In the genomic region with DNA sequence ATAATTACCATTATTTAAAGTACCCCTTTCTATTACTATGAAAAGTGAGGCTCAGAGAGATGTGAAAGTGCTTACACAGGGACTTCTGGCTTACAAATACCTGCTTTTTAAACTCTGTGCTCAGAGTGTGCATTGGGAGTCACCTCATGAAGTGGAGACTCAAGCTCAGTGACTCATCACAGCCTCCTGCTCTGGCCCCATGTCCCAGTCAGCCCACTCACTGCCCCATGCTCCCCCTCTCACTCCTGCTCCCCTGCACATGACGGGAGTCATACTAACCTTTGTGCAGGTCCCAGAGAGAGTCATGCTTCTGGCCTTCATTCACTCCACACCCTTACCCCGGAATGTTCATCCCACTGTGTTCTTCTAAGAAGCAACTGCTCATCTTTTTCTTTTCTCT, we compare ENCODE assay signal across 14 cellular contexts. TPM values are rescaled to one million over a fixed set of nuclear protein-coding genes. Genes with fewer than 3 reads are reported as not detected.
A peak's percentile ranks its signal among the peaks of the same experiment; 100 is the strongest.
DNase-seq lines count a peak whose midpoint lies in the region; ATAC-seq, FAIRE-seq and TF ChIP-seq lines count a peak whose summit lies in the region.
"Had no signal": no experiment of that assay in that cellular context is flagged by ENCODE, and none has a peak within 500 bp of the region (broad histone marks: within the 10 kb centered on the region; RNA-seq: fewer than 3 reads in every experiment).

No MANE protein-coding gene starts in this region.

- H3K27ac ChIP-seq in KMS-11 = peak overlapping the region; percentile 44
- no peak overlapping the region for H3K27ac ChIP-seq in osteoblast (ENCODE audit: low read depth, low read length)
- H3K27ac ChIP-seq: gastrocnemius medialis had no signal

- H3K4me1 ChIP-seq in KMS-11 (ENCODE audit: low read depth, poor library complexity, severe bottlenecking) = peaks cover 42% of the 10 kb centered on the region
- peaks cover 5% of the 10 kb centered on the region for H3K4me1 ChIP-seq in osteoblast (ENCODE audit: insufficient read depth, low read length)
- H3K4me1 ChIP-seq: gastrocnemius medialis had no signal

- DNase-seq in GM12891 (ENCODE audit: insufficient read length, low spot score) (peak; percentile 8), cardiac fibroblast (ENCODE audit: low read depth in 2 of 2) (peak; percentile 5 to 78), osteoblast (ENCODE audit: insufficient read length, low spot score, missing footprints) (peak; percentile 14), cardiac septum (ENCODE audit: low spot score) (no peak), DMS153 treated with DMSO at 0.1 percent for 48 hours (lab: John Stamatoyannopoulos, UW; ENCODE audit: unreplicated experiment) (no peak)
- DNase-seq: DMS 273 treated with DMSO at 0.1 percent for 48 hours; gastrocnemius medialis; midbrain; stimulated activated CD4-positive, alpha-beta T cell treated with anti-CD3 and anti-CD28 coated beads, Interleukin-12 subunit alpha, Interleukin-12 subunit beta, amount 100 ng/mL, for 4 hours; stimulated activated naive CD4-positive, alpha-beta T cell had no signal

- no peak overlapping the region for H3K4me3 ChIP-seq in KMS-11 (IDR thresholded peaks at IDR 0.05; ENCODE audit: insufficient read depth, low read depth, low read length)
- no peak overlapping the region for H3K4me3 ChIP-seq in cardiac fibroblast (replicated peaks in 1 of 2; ENCODE audit: low read depth in 2 of 2, low read length in 2 of 2)
- H3K4me3 ChIP-seq in osteoblast (ENCODE audit: insufficient read depth, low read length) = no peak overlapping the region
- H3K4me3 ChIP-seq: gastrocnemius medialis had no signal

- peak; percentile 91 for FAIRE-seq in GM12891 (lab: Jason Lieb, UNC)
- FAIRE-seq: HepG2 had no signal

- H2AFZ ChIP-seq in KMS-11 (ENCODE audit: low read depth) = peak overlapping the region; percentile 44
- no peak overlapping the region for H2AFZ ChIP-seq in osteoblast (ENCODE audit: low read length)

- H3K9ac ChIP-seq in KMS-11 = no peak overlapping the region

- H3K9me3 ChIP-seq in osteoblast (ENCODE audit: low read depth, low read length) = no peaks in the 10 kb centered on the region
- H3K9me3 ChIP-seq: gastrocnemius medialis had no signal

- intact Hi-C loops in cardiac septum (cut with DNase I) = no loop called here

- H3K4me2 ChIP-seq in KMS-11 (peak overlapping the region; percentile 65; the same call in 1 of the 2 replicates), osteoblast (ENCODE audit: insufficient read depth, low read length) (no peak overlapping the region)

- H3K27me3 ChIP-seq in KMS-11 (ENCODE audit: insufficient read depth, low read depth) (no peaks in the 10 kb centered on the region), osteoblast (ENCODE audit: insufficient read depth, low read length) (peaks cover 8% of the 10 kb centered on the region)
- H3K27me3 ChIP-seq: gastrocnemius medialis had no signal

- TF ChIP-seq CTCF in KMS-11 (conservative IDR thresholded peaks at IDR 0.05; ENCODE audit: low read depth, low read length) (no peak), cardiac fibroblast (IDR thresholded peaks at IDR 0.05; ENCODE audit: low read depth, low read length) (no peak), osteoblast (IDR thresholded peaks at IDR 0.05; ENCODE audit: extremely low read depth, low read depth, low read length) (no peak)

- ATAC-seq in HG03139 (IDR thresholded peaks at IDR 0.05; ENCODE audit: unreplicated experiment) (no peak), GM18861 (IDR thresholded peaks at IDR 0.05; ENCODE audit: unreplicated experiment) (no peak)
- ATAC-seq: gastrocnemius medialis, HepG2 had no signal

- H3K36me3 ChIP-seq in KMS-11 (ENCODE audit: insufficient read depth) (no peaks in the 10 kb centered on the region), osteoblast (ENCODE audit: insufficient read depth, low read length) (no peaks in the 10 kb centered on the region)
- H3K36me3 ChIP-seq: gastrocnemius medialis had no signal

- H3K79me2 ChIP-seq in KMS-11 (ENCODE audit: insufficient read depth, low read depth) = no peaks in the 10 kb centered on the region
- H3K79me2 ChIP-seq in osteoblast (ENCODE audit: insufficient read depth, low read length) = no peaks in the 10 kb centered on the region

- no peak for TF ChIP-seq POLR2A in GM12891 (IDR thresholded peaks at IDR 0.05; ENCODE audit: low read depth, low read length)

- H4K20me1 ChIP-seq in KMS-11 (ENCODE audit: insufficient read depth) (no peaks in the 10 kb centered on the region), osteoblast (ENCODE audit: insufficient read depth, low read length) (no peaks in the 10 kb centered on the region)

TF ChIP-seq in GM12891, 5 proteins besides CTCF, POLR2A, EP300 and RAD21:
- no peak for TF ChIP-seq SPI1 (IDR thresholded peaks at IDR 0.05; ENCODE audit: low read depth, low read length)
- no peak for TF ChIP-seq POLR2AphosphoS5 (IDR thresholded peaks at IDR 0.05; ENCODE audit: low read depth, low read length)
- TF ChIP-seq POU2F2 (IDR thresholded peaks at IDR 0.05; ENCODE audit: low read depth, low read length) = no peak
- no peak for TF ChIP-seq TAF1 (IDR thresholded peaks at IDR 0.05; ENCODE audit: low read depth, low read length)
- TF ChIP-seq PAX5 (IDR thresholded peaks at IDR 0.05; ENCODE audit: insufficient read depth, low read length, severe bottlenecking) = no peak

RNA-seq across cellular contexts. Expression of gene CCR1, which starts 20.2 kb away (rescaled TPM):
- 4.8 TPM for polyA plus RNA-seq in GM12891 (2012; ENCODE audit: low read depth, missing spikeins)
- total RNA-seq in osteoblast (0.59 and 1.1 TPM in 2 replicates), cardiac septum (3.2 TPM)
- total RNA-seq: HepG2 had no signal
- polyA plus RNA-seq: HepG2 had no signal

RNA-seq across cellular contexts. Expression of gene CCR3, which starts 54.4 kb away (rescaled TPM):
- 0.41 TPM for polyA plus RNA-seq in GM12891 (2012; ENCODE audit: low read depth, missing spikeins)
- total RNA-seq in osteoblast (not detected in 2 replicates), cardiac septum (not detected)
- total RNA-seq: gastrocnemius medialis, HepG2 had no signal
- polyA plus RNA-seq: HepG2 had no signal

Comparison
In these comparisons a context has a peak if more than half of its experiments do, and no peak if none do; other contexts are left out.
1. DNase-seq: peak in GM12891 (single experiment), cardiac fibroblast (2 of 2) and osteoblast (single experiment); none in cardiac septum (single experiment) and DMS153 treated with DMSO at 0.1 percent for 48 hours (single experiment).